26 cellular contexts compared by ENCODE assay signal in the genomic region with DNA sequence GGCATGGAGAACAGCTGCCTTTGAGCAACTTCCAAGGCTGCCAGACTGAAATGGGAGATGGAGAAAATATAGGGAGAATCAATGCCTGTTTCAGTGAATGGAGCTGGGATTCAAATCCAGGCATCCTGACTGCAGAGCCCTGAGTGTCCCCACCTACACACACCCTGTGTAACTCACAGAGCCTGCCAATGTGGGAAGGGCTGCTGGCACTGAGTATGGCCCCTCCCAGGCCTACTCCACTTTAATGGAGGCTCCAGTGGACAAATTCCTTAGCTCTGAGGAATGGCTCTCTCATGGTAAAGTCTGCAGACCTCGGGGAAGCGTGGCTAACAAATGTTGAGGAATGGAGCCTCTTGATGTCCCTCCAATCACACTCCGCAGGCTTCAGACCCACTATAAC.
"Had no signal": no experiment of that assay in that cellular context is flagged by ENCODE, and none has a peak within 500 bp of the region (broad histone marks: within the 10 kb centered on the region; RNA-seq: fewer than 3 reads in every experiment).

No MANE protein-coding gene starts in this region.

- H3K9me3 ChIP-seq: ascending aorta, heart left ventricle, right atrium auricular region, suprapubic skin, tibial artery had no signal

- DNase-seq: activated CD4-positive, alpha-beta T cell treated with anti-CD3 and anti-CD28 coated beads for 36 hours; activated CD4-positive, alpha-beta T cell treated with anti-CD3 and anti-CD28 coated beads, Interleukin-2, amount 50 U/mL, for 4 hours; activated CD4-positive, CD25-positive, alpha-beta regulatory T cell; activated effector memory CD4-positive, alpha-beta T cell treated with anti-CD3 and anti-CD28 coated beads, Interleukin-2, amount 50 U/mL, for 16 hours; activated naive CD4-positive, alpha-beta T cell treated with anti-CD3 and anti-CD28 coated beads, Interleukin-2, amount 10 ng/mL, durations not matched to agents 7 days and 5 days; activated naive CD8-positive, alpha-beta T cell treated with anti-CD3 and anti-CD28 coated beads, Interleukin-2, amount 10 ng/mL, durations not matched to agents 7 days and 5 days; activated T-cell treated with anti-CD3 and anti-CD28 coated beads, Interleukin-2, amount 50 U/mL, for 1 hour; effector memory CD4-positive, alpha-beta T cell; erythroblast; foreskin keratinocyte; heart left ventricle; left ventricle myocardium superior; natural killer cell; occipital lobe; stimulated activated CD4-positive, alpha-beta T cell treated with anti-CD3 and anti-CD28 coated beads, Interleukin-15, amount 100 ng/mL, for 24 hours; stimulated activated naive CD4-positive, alpha-beta T cell; T-helper 1 cell; tibial artery had no signal

- H3K4me3 ChIP-seq: ascending aorta, cardiac muscle cell, coronary artery, dorsolateral prefrontal cortex, heart left ventricle, right atrium auricular region, suprapubic skin, tibial artery had no signal

- H3K27me3 ChIP-seq: ascending aorta, cardiac muscle cell, dorsolateral prefrontal cortex, foreskin keratinocyte, heart left ventricle, right atrium auricular region, suprapubic skin, tibial artery had no signal

- ATAC-seq: activated CD4-positive, alpha-beta T cell treated with anti-CD3 and anti-CD28 coated beads for 36 hours; foreskin keratinocyte; heart left ventricle; left ventricle myocardium superior; natural killer cell had no signal

- H3K27ac ChIP-seq: ascending aorta, cardiac muscle cell, coronary artery, foreskin keratinocyte, heart left ventricle, neural progenitor cell, parathyroid adenoma, right atrium auricular region, suprapubic skin, tibial artery had no signal

- H3K9ac ChIP-seq: neural progenitor cell, parathyroid adenoma had no signal

- H3K4me1 ChIP-seq: foreskin keratinocyte, parathyroid adenoma, suprapubic skin had no signal

- H2AFZ ChIP-seq: neural progenitor cell, parathyroid adenoma had no signal

- H3K36me3 ChIP-seq: ascending aorta, cardiac muscle cell, heart left ventricle, neural progenitor cell, right atrium auricular region, suprapubic skin, tibial artery had no signal

- H3K79me2 ChIP-seq: parathyroid adenoma had no signal
